ENCODE assay signal across 1 cellular context in genomic region chr22:24207264-24208011, GRCh38.
TF ChIP-seq lines count a peak whose summit lies in the region.

No MANE protein-coding gene starts in this region.

TF ChIP-seq in GM23338, 12 proteins besides CTCF, POLR2A, EP300 and RAD21 (continued from another document):
- TF ChIP-seq ZNF462 (CRISPR knock-in tag; IDR thresholded peaks at IDR 0.05) (no peak), ZNF114 (CRISPR knock-in tag; IDR thresholded peaks at IDR 0.05) (no peak), ETS1 (IDR thresholded peaks at IDR 0.05) (no peak), EZH2phosphoT487 (IDR thresholded peaks at IDR 0.05; ENCODE audit: unreplicated experiment) (no peak), NANOG (IDR thresholded peaks at IDR 0.05; ENCODE audit: borderline replicate concordance) (no peak)
